Comparison of ENCODE assay signal across 8 cellular contexts in genomic region chr12:57088442-57089258, GRCh38. TPM values are rescaled to one million over a fixed set of nuclear protein-coding genes. Genes with fewer than 3 reads are reported as not detected.
DNase-seq lines count a peak whose midpoint lies in the region; ATAC-seq, FAIRE-seq and TF ChIP-seq lines count a peak whose summit lies in the region.

NAB2 (plus strand) TSS chr12:57089114; CDS start chr12:57089272, 158 bp downstream.

- H3K27ac Mint-ChIP-seq in T-cell, result peak within 1 kb of the TSS; percentile 94 to 95

- no peaks in the 10 kb centered on the region for H3K27me3 Mint-ChIP-seq in T-cell

- in situ Hi-C loops in transverse colon (cut with MboI; ENCODE audit: low pct_ligation_motif_present in 1 of 4, low pct_unique_long_range_greater_than_20kb in 1 of 4, low sequenced_read_pairs in 3 of 4), result no loop called here

- peak; percentile 78 for FAIRE-seq in GM12891 (lab: Jason Lieb, UNC)

- H3K27me3 ChIP-seq in heart left ventricle, result no peaks in the 10 kb centered on the region
- H3K27me3 ChIP-seq in transverse colon, result no peaks in the 10 kb centered on the region

- H3K4me3 ChIP-seq in heart left ventricle (peak within 1 kb of the TSS; percentile 52 to 97 (median 81)), transverse colon (peak within 1 kb of the TSS; percentile 52 to 89 (median 72))

- intact Hi-C loops in heart left ventricle (cut with DNase I) (loop anchor here in 3 of 10 donors (1.0 to 2.0 kb wide), 3 partner anchors 22 to 23 kb away; partner anchors contain the start of gene STAT6 (in 2 of the 3)), posterior cingulate gyrus (cut with DNase I) (no loop called here), transverse colon (cut with DNase I; ENCODE audit: low total_unique reads) (loop anchor here (2.0 kb wide), 1 partner anchor 22 kb away; the partner anchor contains the start of gene STAT6)

- peaks cover 4% of the 10 kb centered on the region for H3K36me3 Mint-ChIP-seq in T-cell

- peaks cover 0 to 31% (median 26%) of the 10 kb centered on the region in 9 donors for H3K36me3 ChIP-seq in heart left ventricle
- H3K36me3 ChIP-seq in transverse colon, result no peaks in the 10 kb centered on the region

- H3K4me3 Mint-ChIP-seq in T-cell, result peak within 1 kb of the TSS; percentile 87 to 92 (median 89)

- 0 to 1% (median 1%) methylated on average over 57 to 84 of the region's 85 CpGs for WGBS in adipose tissue, 3 donors
- WGBS in heart left ventricle, 4 donors, result 0 to 1% (median 0%) methylated on average over 32 to 85 of the region's 85 CpGs
- WGBS in transverse colon (ENCODE audit: low coverage in 1 of 2), 2 donors, result 1% methylated on average over 55 of the region's 85 CpGs; no CpG with 5 or more reads in 1 of the 2 donors

- no peaks in the 10 kb centered on the region for H3K9me3 Mint-ChIP-seq in T-cell

- peaks cover 57 to 69% (median 64%) of the 10 kb centered on the region in 3 donors for H3K4me1 Mint-ChIP-seq in T-cell

- TF ChIP-seq CTCF in heart left ventricle (IDR thresholded peaks at IDR 0.05) (no peak), transverse colon (IDR thresholded peaks at IDR 0.05) (no peak)

- POLR2A ChIA-PET in T-cell (lab: Charles Lee), result interaction anchor here (0.6 to 1.2 kb wide), 4 partner anchors 10 to 403 kb away, joined by 4 to 8 read pairs (median 6); partner anchors contain the start of gene NEMP1 (in 1 of the 2)

- CTCF ChIA-PET in T-cell (lab: Charles Lee), result interaction anchor here (0.6 to 2.6 kb wide), 7 partner anchors 9 to 788 kb away, joined by 3 to 15 read pairs (median 5); partner anchors contain the start of genes NEMP1 (in 1 of the 2) and STAT6 (in 1 of the 2)

- H3K4me1 ChIP-seq in heart left ventricle (peaks cover 0 to 71% (median 44%) of the 10 kb centered on the region in 12 donors), transverse colon (peaks cover 23 to 73% (median 58%) of the 10 kb centered on the region in 4 donors)

- peak within 1 kb of the TSS; percentile 91 for H3K27ac ChIP-seq in adipose tissue (ENCODE audit: low read depth, low read length)
- peak within 1 kb of the TSS; percentile 93 to 100 (median 99) for H3K27ac ChIP-seq in heart left ventricle
- peak within 1 kb of the TSS; percentile 92 to 98 (median 96) for H3K27ac ChIP-seq in transverse colon

- TF ChIP-seq EP300 in transverse colon (IDR thresholded peaks at IDR 0.05; ENCODE audit: low read depth), result no peak

- DNase-seq in GM12891 (ENCODE audit: insufficient read length, low spot score) (peak; percentile 91), NCI-H1417 treated with DMSO at 0.1 percent for 48 hours (lab: John Stamatoyannopoulos, UW) (peak; percentile 33), T-cell (peak; percentile 77 to 96 (median 88)), heart left ventricle (peak; percentile 97 to 98 (median 98)), posterior cingulate gyrus (peak; percentile 68 to 97 (median 85)), transverse colon (peak; percentile 96)

- peak; percentile 91 for TF ChIP-seq POLR2A in GM12891 (IDR thresholded peaks at IDR 0.05; ENCODE audit: low read depth, low read length)
- peak in 1 of 2 donors; percentile 60 for TF ChIP-seq POLR2A in heart left ventricle (IDR thresholded peaks at IDR 0.05)
- TF ChIP-seq POLR2A in transverse colon (IDR thresholded peaks at IDR 0.05), result peak; percentile 67

- H3K9me3 ChIP-seq in heart left ventricle, result no peaks in the 10 kb centered on the region
- no peaks in the 10 kb centered on the region for H3K9me3 ChIP-seq in transverse colon

- ATAC-seq in HG02763 (IDR thresholded peaks at IDR 0.05; ENCODE audit: unreplicated experiment) (peak; percentile 50), T-cell (replicated peaks in 1 of 4) (peak; percentile 72 to 75 (median 74)), heart left ventricle (peak; percentile 77 to 87 (median 81))

TF ChIP-seq in GM12891, 5 proteins besides CTCF, POLR2A, EP300 and RAD21:
- no peak for TF ChIP-seq PAX5 (IDR thresholded peaks at IDR 0.05; ENCODE audit: insufficient read depth, low read length, severe bottlenecking)
- TF ChIP-seq POLR2AphosphoS5 (IDR thresholded peaks at IDR 0.05; ENCODE audit: low read depth, low read length), result peak; percentile 92
- peak; percentile 78 for TF ChIP-seq TAF1 (IDR thresholded peaks at IDR 0.05; ENCODE audit: low read depth, low read length)
- TF ChIP-seq POU2F2 (IDR thresholded peaks at IDR 0.05; ENCODE audit: low read depth, low read length), result peak; percentile 75; the same call in 1 of the 2 replicates

RNA-seq across cellular contexts. Expression of gene NAB2, which starts in this region (rescaled TPM):
- polyA plus RNA-seq in GM12891 (2012; ENCODE audit: low read depth, missing spikeins), result 13.1 TPM
- total RNA-seq in T-cell (10 to 100 TPM in 3 of 5 donors, 1 to 10 TPM in 2; 4.2 to 21.6 (median 16.9) TPM), heart left ventricle (10 to 100 TPM in 8 of 9 donors, 1 to 10 TPM in 1; 8.7 to 20.3 (median 11.8) TPM), transverse colon (1 to 10 TPM; 2.6 to 9.1 (median 4.7) TPM)
- polyA plus RNA-seq in adipose tissue (10 to 100 TPM in 2 of 3 donors, 1 to 10 TPM in 1; 3.9 to 26.9 (median 17.1) TPM), heart left ventricle (10 to 100 TPM; 10.7 to 30.1 TPM)

Comparison
In these comparisons a context has a peak if more than half of its experiments do, and no peak if none do; other contexts are left out.
1. Peak in every context shown above with its lines: DNase-seq, ATAC-seq, H3K4me3 ChIP-seq and H3K27ac ChIP-seq.
2. DNase-seq: peak in every context shown above with its lines; median percentile 98 in heart left ventricle; 96 in transverse colon; 91 in GM12891; 88 in T-cell; 85 in posterior cingulate gyrus; 33 in NCI-H1417 treated with DMSO at 0.1 percent for 48 hours.